ENCODE assay signal across 22 cellular contexts in the genomic region with DNA sequence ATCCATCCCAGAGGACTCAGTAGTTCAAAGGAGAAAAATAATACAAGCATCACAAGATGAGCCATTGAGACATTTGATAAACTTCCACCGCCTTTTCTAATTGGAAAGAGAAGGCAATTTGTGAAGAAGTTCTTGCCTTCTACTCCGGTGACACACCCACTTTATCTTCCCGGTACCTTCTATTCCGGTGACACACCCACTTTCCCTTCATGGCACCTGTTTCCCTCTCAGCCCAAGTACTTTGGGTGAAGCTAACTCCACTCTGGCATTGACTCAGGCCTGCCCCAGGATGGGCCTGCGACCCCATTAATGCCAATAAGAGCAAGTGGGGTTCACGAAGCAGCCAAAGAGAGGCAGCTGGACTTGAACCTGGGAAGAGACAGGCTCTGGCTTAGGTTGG. TPM values are rescaled to one million over a fixed set of nuclear protein-coding genes. Genes with fewer than 3 reads are reported as not detected.
"Had no signal": no experiment of that assay in that cellular context is flagged by ENCODE, and none has a peak within 500 bp of the region (broad histone marks: within the 10 kb centered on the region; RNA-seq: fewer than 3 reads in every experiment).

No MANE protein-coding gene starts in this region.

- H3K4me2 ChIP-seq: SK-N-SH had no signal

- H3K27me3 ChIP-seq: MG63 had no signal

- H3K36me3 ChIP-seq: MG63 had no signal

- H3K27ac ChIP-seq: HL-60, RWPE1 had no signal

- FAIRE-seq: HTR-8/SVneo had no signal

- H3K9me3 ChIP-seq: MG63, SK-N-SH had no signal

- H3K9ac ChIP-seq: SK-N-SH had no signal

- DNase-seq: Karpas-422, KG1, MG63, NCI-H1092, NCI-H1105 treated with DMSO at 0.1 percent for 48 hours, NCI-H1417 treated with DMSO at 0.1 percent for 48 hours, NCI-H146, NCI-H1694 treated with DMSO at 0.1 percent for 48 hours, NCI-H1930, NCI-H2081, NCI-H2107, NCI-H2227 treated with DMSO at 0.1 percent for 48 hours, NCI-H446, NCI-H510A, NCI-H524 treated with DMSO at 0.1 percent for 48 hours, NCI-H69, NCI-H774, SHP77, SK-N-SH had no signal

- H3K4me3 ChIP-seq: MG63 had no signal

RNA-seq across cellular contexts. Expression of a gene that starts 38.2 kb away (rescaled TPM):
- polyA plus RNA-seq: SK-N-SH had no signal
